ENCODE assay signal across 27 cellular contexts in the genomic region with DNA sequence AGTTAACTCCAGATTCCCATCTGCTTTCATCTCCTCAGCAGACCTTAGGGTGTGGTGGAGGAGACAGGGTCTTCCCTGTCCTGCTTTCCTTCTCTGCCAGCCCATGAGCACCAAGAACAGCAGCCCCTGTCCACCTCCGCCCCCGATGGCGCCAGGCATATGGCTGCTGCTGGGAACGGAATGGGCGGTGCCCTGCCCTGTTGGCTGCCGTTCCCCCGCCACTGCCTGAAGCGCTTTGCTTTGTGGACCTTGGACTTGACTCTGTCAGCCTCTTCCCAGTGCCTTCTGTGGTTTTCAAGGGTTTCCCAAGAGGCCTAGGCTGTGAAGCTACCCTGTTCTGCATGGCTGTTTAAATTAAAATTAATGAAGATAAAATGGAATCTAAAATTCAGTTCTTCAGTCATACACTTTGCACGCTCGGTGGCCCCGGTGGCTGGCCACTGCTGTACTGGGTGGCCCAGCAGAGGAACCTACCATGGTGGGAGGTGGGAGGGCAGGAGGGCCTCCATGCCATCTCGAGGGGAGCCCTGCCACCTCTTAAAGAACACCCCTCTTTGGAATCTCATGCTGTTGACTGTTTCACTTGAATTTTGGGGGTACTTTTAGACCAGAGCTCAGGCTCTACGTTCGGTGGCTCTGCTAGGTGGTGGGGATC.
DNase-seq lines count a peak whose midpoint lies in the region; ATAC-seq and TF ChIP-seq lines count a peak whose summit lies in the region.
"Had no signal": no experiment of that assay in that cellular context is flagged by ENCODE, and none has a peak within 500 bp of the region (broad histone marks: within the 10 kb centered on the region; RNA-seq: fewer than 3 reads in every experiment).

No MANE protein-coding gene starts in this region.

- H2BK120ac ChIP-seq in mesendoderm (ENCODE audit: low read depth, low read length) = no peak overlapping the region

- intact Hi-C loops in natural killer cell (cut with micrococcal nuclease) (no loop called here), right cardiac atrium (cut with DNase I) (no loop called here), sciatic nerve (cut with DNase I) (no loop called here)
- intact Hi-C loops in activated T-helper 2 cell treated with anti-CD3 and anti-CD28 coated beads, Interferon-gamma antibody, Interleukin-2, Interleukin-4, amounts not matched to agents 10 μg/mL and 5 μg/mL and 100 μg/mL, durations not matched to agents 14 hours and 24 hours and 36 hours (cut with micrococcal nuclease) = no loop called here

- H3K4me1 Mint-ChIP-seq in natural killer cell treated with Interleukin-12 subunit alpha and Interleukin-12 subunit beta and Interleukin-15 and Interleukin-18, amount 100 ng/mL, for 72 hours (ENCODE audit: low read depth in 2 of 2) = peaks cover 9 to 24% of the 10 kb centered on the region in 2 donors
- H3K4me1 Mint-ChIP-seq in natural killer cell = peaks cover 10 to 27% of the 10 kb centered on the region in 2 donors
- no peaks in the 10 kb centered on the region for H3K4me1 Mint-ChIP-seq in activated T-helper 2 cell treated with anti-CD3 and anti-CD28 coated beads, Interferon-gamma antibody, Interleukin-2, Interleukin-4, amounts not matched to agents 10 μg/mL and 5 μg/mL and 100 μg/mL, durations not matched to agents 14 hours and 24 hours and 36 hours (ENCODE audit: low read depth)
- H3K4me1 Mint-ChIP-seq: activated CD4-positive, alpha-beta T cell treated with anti-CD3 and anti-CD28 coated beads, Interleukin-2, amount 10 ng/mL, durations not matched to agents 7 days and 5 days; activated naive CD8-positive, alpha-beta T cell treated with anti-CD3 and anti-CD28 coated beads, Interleukin-2, amount 50 U/mL, for 24 hours; brain; CD14-positive monocyte had no signal

- H3K4me3 ChIP-seq in right cardiac atrium (ENCODE audit: low read length) = no peak overlapping the region
- H3K4me3 ChIP-seq in mesendoderm (ENCODE audit: low read length) = no peak overlapping the region
- H3K4me3 ChIP-seq: esophagus squamous epithelium, gastroesophageal sphincter, neural progenitor cell had no signal

- no peak for ATAC-seq in natural killer cell treated with Interleukin-12 subunit alpha and Interleukin-12 subunit beta and Interleukin-15 and Interleukin-18, amount 100 ng/mL, for 72 hours
- ATAC-seq in natural killer cell = no peak
- ATAC-seq in right cardiac atrium = no peak
- no peak for ATAC-seq in sciatic nerve
- ATAC-seq: activated CD8-positive, alpha-beta memory T cell treated with anti-CD3 and anti-CD28 coated beads, Interleukin-2, amount 10 ng/mL, durations not matched to agents 7 days and 5 days; activated naive CD8-positive, alpha-beta T cell treated with anti-CD3 and anti-CD28 coated beads, Interleukin-2, amount 50 U/mL, for 24 hours; gastroesophageal sphincter; stimulated activated naive CD8-positive, alpha-beta T cell treated with anti-CD3 and anti-CD28 coated beads, Interleukin-15, Interleukin-2, amounts not matched to agents 100 U/mL and 50 U/mL, for 24 hours had no signal

- no peak overlapping the region for H3K4me2 ChIP-seq in mesendoderm (ENCODE audit: low read length)
- H3K4me2 ChIP-seq: neural progenitor cell, SK-N-SH had no signal

- peak; percentile 39 for DNase-seq in natural killer cell treated with Interleukin-12 subunit alpha and Interleukin-12 subunit beta and Interleukin-15 and Interleukin-18, amount 100 ng/mL, for 72 hours (ENCODE audit: low spot score)
- DNase-seq in natural killer cell (no peak), right cardiac atrium (peak in 2 of 3 donors; percentile 15 to 46), sciatic nerve (ENCODE audit: low spot score) (peak; percentile 48), mesendoderm (no peak), NCI-H345 treated with DMSO at 0.1 percent for 48 hours (lab: John Stamatoyannopoulos, UW; ENCODE audit: unreplicated experiment) (no peak), HPDE6-E6E7 (ENCODE audit: extremely low spot score) (no peak)
- DNase-seq in activated T-helper 2 cell treated with anti-CD3 and anti-CD28 coated beads, Interferon-gamma antibody, Interleukin-2, Interleukin-4, amounts not matched to agents 10 μg/mL and 5 μg/mL and 100 μg/mL, durations not matched to agents 14 hours and 24 hours and 36 hours (ENCODE audit: low spot score) = no peak
- DNase-seq: activated CD4-positive, alpha-beta T cell treated with anti-CD3 and anti-CD28 coated beads, Interleukin-2, amount 10 ng/mL, durations not matched to agents 7 days and 5 days; activated CD8-positive, alpha-beta memory T cell treated with anti-CD3 and anti-CD28 coated beads, Interleukin-2, amount 10 ng/mL, durations not matched to agents 7 days and 5 days; activated naive CD8-positive, alpha-beta T cell treated with anti-CD3 and anti-CD28 coated beads, Interleukin-2, amount 50 U/mL, for 24 hours; EL; esophagus squamous epithelium; GOT3; NCI-H146; NCI-H524; SK-N-SH; stimulated activated CD4-positive, alpha-beta T cell treated with anti-CD3 and anti-CD28 coated beads, Interleukin-4, amount 100 ng/mL, for 1 hour; stimulated activated naive CD8-positive, alpha-beta T cell treated with anti-CD3 and anti-CD28 coated beads, Interleukin-15, Interleukin-2, amounts not matched to agents 100 U/mL and 50 U/mL, for 24 hours; trophoblast cell; WERI-Rb-1 had no signal

- H3K27ac Mint-ChIP-seq in natural killer cell treated with Interleukin-12 subunit alpha and Interleukin-12 subunit beta and Interleukin-15 and Interleukin-18, amount 100 ng/mL, for 72 hours = no peak overlapping the region
- no peak overlapping the region for H3K27ac Mint-ChIP-seq in natural killer cell
- H3K27ac Mint-ChIP-seq in activated T-helper 2 cell treated with anti-CD3 and anti-CD28 coated beads, Interferon-gamma antibody, Interleukin-2, Interleukin-4, amounts not matched to agents 10 μg/mL and 5 μg/mL and 100 μg/mL, durations not matched to agents 14 hours and 24 hours and 36 hours = no peak overlapping the region
- H3K27ac Mint-ChIP-seq: activated CD4-positive, alpha-beta T cell treated with anti-CD3 and anti-CD28 coated beads, Interleukin-2, amount 10 ng/mL, durations not matched to agents 7 days and 5 days; activated CD8-positive, alpha-beta memory T cell treated with anti-CD3 and anti-CD28 coated beads, Interleukin-2, amount 10 ng/mL, durations not matched to agents 7 days and 5 days; activated naive CD8-positive, alpha-beta T cell treated with anti-CD3 and anti-CD28 coated beads, Interleukin-2, amount 50 U/mL, for 24 hours; activated T-helper 1 cell treated with anti-CD3 and anti-CD28 coated beads, Interleukin-12 subunit alpha, Interleukin-12 subunit beta, Interleukin-2, Interleukin-4 antibody, amounts not matched to agents 30 ng/mL and 10 ng/mL and 1 ng/mL, durations not matched to agents 14 hours and 24 hours and 36 hours; brain; neural progenitor cell; progenitor cell of endocrine pancreas had no signal

- no peak overlapping the region for H3K18ac ChIP-seq in mesendoderm (ENCODE audit: low read length)

- peaks cover 4% of the 10 kb centered on the region for H3K9me3 Mint-ChIP-seq in natural killer cell treated with Interleukin-12 subunit alpha and Interleukin-12 subunit beta and Interleukin-15 and Interleukin-18, amount 100 ng/mL, for 72 hours
- peaks cover 7% of the 10 kb centered on the region in 2 donors for H3K9me3 Mint-ChIP-seq in natural killer cell
- H3K9me3 Mint-ChIP-seq in activated T-helper 2 cell treated with anti-CD3 and anti-CD28 coated beads, Interferon-gamma antibody, Interleukin-2, Interleukin-4, amounts not matched to agents 10 μg/mL and 5 μg/mL and 100 μg/mL, durations not matched to agents 14 hours and 24 hours and 36 hours = peaks cover 13% of the 10 kb centered on the region

- no peak overlapping the region for H3K4ac ChIP-seq in mesendoderm (ENCODE audit: low read depth, low read length)

- no peaks in the 10 kb centered on the region for H3K79me2 ChIP-seq in mesendoderm (ENCODE audit: control insufficient read depth, insufficient read depth, low read length)

- H3K4me3 Mint-ChIP-seq in natural killer cell treated with Interleukin-12 subunit alpha and Interleukin-12 subunit beta and Interleukin-15 and Interleukin-18, amount 100 ng/mL, for 72 hours = no peak overlapping the region
- no peak overlapping the region for H3K4me3 Mint-ChIP-seq in natural killer cell
- no peak overlapping the region for H3K4me3 Mint-ChIP-seq in activated T-helper 2 cell treated with anti-CD3 and anti-CD28 coated beads, Interferon-gamma antibody, Interleukin-2, Interleukin-4, amounts not matched to agents 10 μg/mL and 5 μg/mL and 100 μg/mL, durations not matched to agents 14 hours and 24 hours and 36 hours (ENCODE audit: low read depth)
- H3K4me3 Mint-ChIP-seq: activated CD4-positive, alpha-beta T cell treated with anti-CD3 and anti-CD28 coated beads, Interleukin-2, amount 10 ng/mL, durations not matched to agents 7 days and 5 days; activated CD8-positive, alpha-beta memory T cell treated with anti-CD3 and anti-CD28 coated beads, Interleukin-2, amount 10 ng/mL, durations not matched to agents 7 days and 5 days; activated naive CD8-positive, alpha-beta T cell treated with anti-CD3 and anti-CD28 coated beads, Interleukin-2, amount 50 U/mL, for 24 hours; activated T-helper 1 cell treated with anti-CD3 and anti-CD28 coated beads, Interleukin-12 subunit alpha, Interleukin-12 subunit beta, Interleukin-2, Interleukin-4 antibody, amounts not matched to agents 30 ng/mL and 10 ng/mL and 1 ng/mL, durations not matched to agents 14 hours and 24 hours and 36 hours; brain; CD14-positive monocyte; neural progenitor cell had no signal

- no peaks in the 10 kb centered on the region for H3K27me3 ChIP-seq in right cardiac atrium (ENCODE audit: control insufficient read depth, insufficient read depth)
- no peaks in the 10 kb centered on the region for H3K27me3 ChIP-seq in mesendoderm (ENCODE audit: insufficient read depth, low read length, poor library complexity)
- H3K27me3 ChIP-seq: esophagus squamous epithelium, gastroesophageal sphincter had no signal

- no peak overlapping the region for H3K56ac ChIP-seq in mesendoderm (ENCODE audit: low read length)

- H3K9me3 ChIP-seq in right cardiac atrium (ENCODE audit: control insufficient read depth, low read length) = no peaks in the 10 kb centered on the region

- H3K4me1 ChIP-seq in right cardiac atrium (ENCODE audit: control insufficient read depth, insufficient read depth, low read length) (no peaks in the 10 kb centered on the region), mesendoderm (ENCODE audit: control insufficient read depth, low read depth, low read length) (no peaks in the 10 kb centered on the region)
- H3K4me1 ChIP-seq: gastroesophageal sphincter, neural progenitor cell had no signal

- H2AK5ac ChIP-seq in mesendoderm (ENCODE audit: low read length) = no peak overlapping the region

- no peak overlapping the region for H3K27ac ChIP-seq in right cardiac atrium (ENCODE audit: low read length)
- no peak overlapping the region for H3K27ac ChIP-seq in mesendoderm (ENCODE audit: low read depth, low read length)
- H3K27ac ChIP-seq: esophagus squamous epithelium, gastroesophageal sphincter, neural progenitor cell, WERI-Rb-1 had no signal

- H3K79me1 ChIP-seq in mesendoderm (ENCODE audit: low read length) = no peaks in the 10 kb centered on the region

- no peak overlapping the region for H4K8ac ChIP-seq in mesendoderm (ENCODE audit: low read depth, low read length)

- no peak overlapping the region for H3K9ac ChIP-seq in mesendoderm (ENCODE audit: low read length)
- H3K9ac ChIP-seq: neural progenitor cell, SK-N-SH had no signal

- no peak overlapping the region for H4K5ac ChIP-seq in mesendoderm (ENCODE audit: low read length)

- H3K27me3 Mint-ChIP-seq in natural killer cell treated with Interleukin-12 subunit alpha and Interleukin-12 subunit beta and Interleukin-15 and Interleukin-18, amount 100 ng/mL, for 72 hours = no peaks in the 10 kb centered on the region
- no peaks in the 10 kb centered on the region for H3K27me3 Mint-ChIP-seq in natural killer cell (ENCODE audit: low read depth in 2 of 2)
- no peaks in the 10 kb centered on the region for H3K27me3 Mint-ChIP-seq in activated T-helper 2 cell treated with anti-CD3 and anti-CD28 coated beads, Interferon-gamma antibody, Interleukin-2, Interleukin-4, amounts not matched to agents 10 μg/mL and 5 μg/mL and 100 μg/mL, durations not matched to agents 14 hours and 24 hours and 36 hours (ENCODE audit: low read depth)
- H3K27me3 Mint-ChIP-seq: activated CD4-positive, alpha-beta T cell treated with anti-CD3 and anti-CD28 coated beads, Interleukin-2, amount 10 ng/mL, durations not matched to agents 7 days and 5 days; activated CD8-positive, alpha-beta memory T cell treated with anti-CD3 and anti-CD28 coated beads, Interleukin-2, amount 10 ng/mL, durations not matched to agents 7 days and 5 days; activated naive CD8-positive, alpha-beta T cell treated with anti-CD3 and anti-CD28 coated beads, Interleukin-2, amount 50 U/mL, for 24 hours; progenitor cell of endocrine pancreas had no signal

- H3K23ac ChIP-seq in mesendoderm (ENCODE audit: low read length) = no peak overlapping the region

- H3K36me3 ChIP-seq in mesendoderm (ENCODE audit: control insufficient read depth, insufficient read depth, low read length) = no peaks in the 10 kb centered on the region
- H3K36me3 ChIP-seq: neural progenitor cell, WERI-Rb-1 had no signal

- H2BK15ac ChIP-seq in mesendoderm (replicated peaks; ENCODE audit: low read depth) = no peak overlapping the region

- 95% methylated on average over 14 of the region's 14 CpGs for WGBS in right cardiac atrium
- WGBS in mesendoderm (ENCODE audit: extremely low coverage, insufficient coverage, low lambda C conversion rate) = no CpG with 5 or more reads among the region's 14 CpGs

- H2BK5ac ChIP-seq in mesendoderm (ENCODE audit: low read length) = no peak overlapping the region

- no peak for TF ChIP-seq CTCF in natural killer cell (IDR thresholded peaks at IDR 0.05)

- H3K36me3 Mint-ChIP-seq in natural killer cell treated with Interleukin-12 subunit alpha and Interleukin-12 subunit beta and Interleukin-15 and Interleukin-18, amount 100 ng/mL, for 72 hours = peaks cover 10% of the 10 kb centered on the region
- peaks cover 12% of the 10 kb centered on the region for H3K36me3 Mint-ChIP-seq in natural killer cell
- peaks cover 34% of the 10 kb centered on the region for H3K36me3 Mint-ChIP-seq in activated T-helper 2 cell treated with anti-CD3 and anti-CD28 coated beads, Interferon-gamma antibody, Interleukin-2, Interleukin-4, amounts not matched to agents 10 μg/mL and 5 μg/mL and 100 μg/mL, durations not matched to agents 14 hours and 24 hours and 36 hours (ENCODE audit: low read depth)

Comparison
In these comparisons a context has a peak if more than half of its experiments do, and no peak if none do; other contexts are left out.
1. DNase-seq: peak in natural killer cell treated with Interleukin-12 subunit alpha and Interleukin-12 subunit beta and Interleukin-15 and Interleukin-18, amount 100 ng/mL, for 72 hours (single experiment), right cardiac atrium (2 of 3) and sciatic nerve (single experiment); none in natural killer cell (single experiment), activated T-helper 2 cell treated with anti-CD3 and anti-CD28 coated beads, Interferon-gamma antibody, Interleukin-2, Interleukin-4, amounts not matched to agents 10 μg/mL and 5 μg/mL and 100 μg/mL, durations not matched to agents 14 hours and 24 hours and 36 hours (single experiment), mesendoderm (single experiment), NCI-H345 treated with DMSO at 0.1 percent for 48 hours (single experiment) and HPDE6-E6E7 (single experiment).